ENCODE assay signal across 24 cellular contexts in genomic region chr21:42098957-42099547, GRCh38. TPM values are rescaled to one million over a fixed set of nuclear protein-coding genes. Genes with fewer than 3 reads are reported as not detected.
DNase-seq lines count a peak whose midpoint lies in the region; ATAC-seq, FAIRE-seq and TF ChIP-seq lines count a peak whose summit lies in the region.
"Had no signal": no experiment of that assay in that cellular context is flagged by ENCODE, and none has a peak within 500 bp of the region (broad histone marks: within the 10 kb centered on the region; RNA-seq: fewer than 3 reads in every experiment).

No MANE protein-coding gene starts in this region.

- no peaks in the 10 kb centered on the region for H3K79me2 ChIP-seq in HepG2 (ENCODE audit: insufficient read depth, low read length)
- H3K79me2 ChIP-seq in H1 (ENCODE audit: control insufficient read depth in 1 of 2, insufficient read depth in 2 of 2, low read length in 2 of 2) = no peaks in the 10 kb centered on the region
- no peaks in the 10 kb centered on the region for H3K79me2 ChIP-seq in osteoblast (ENCODE audit: insufficient read depth, low read length)

- H3K27ac ChIP-seq in right lobe of liver (no peak overlapping the region), HepG2 (ENCODE audit: extremely low read length, insufficient read depth, low read length) (no peak overlapping the region), H1 (ENCODE audit: low read depth, low read length) (no peak overlapping the region), osteoblast (ENCODE audit: low read depth, low read length) (peak overlapping the region; percentile 99), ovary (no peak overlapping the region)
- H3K27ac ChIP-seq: SJCRH30 had no signal

- no peak overlapping the region for H2BK120ac ChIP-seq in H1 (replicated peaks; ENCODE audit: low read depth, low read length)

- no peak for TF ChIP-seq EP300 in HepG2 (IDR thresholded peaks at IDR 0.05; ENCODE audit: low read depth in 2 of 2, low read length in 2 of 2)
- no peak for TF ChIP-seq EP300 in HepG2 (CRISPR knock-in tag; IDR thresholded peaks at IDR 0.05; ENCODE audit: borderline replicate concordance)
- TF ChIP-seq EP300 in H1 (IDR thresholded peaks at IDR 0.05; ENCODE audit: borderline replicate concordance in 1 of 2, low read depth in 2 of 2, low read length in 2 of 2) = no peak
- TF ChIP-seq EP300 in ovary (IDR thresholded peaks at IDR 0.05) = no peak

- H4K91ac ChIP-seq in H1 (replicated peaks; ENCODE audit: insufficient read length, low read length) = no peak overlapping the region

- TF ChIP-seq RAD21 in HepG2 (CRISPR knock-in tag; IDR thresholded peaks at IDR 0.05) (no peak), H1 (IDR thresholded peaks at IDR 0.05 in 1 of 2, conservative IDR thresholded peaks at IDR 0.05 in 1 of 2; ENCODE audit: low read depth in 2 of 2, low read length in 2 of 2) (no peak)

- no peak overlapping the region for H2BK12ac ChIP-seq in H1 (ENCODE audit: low read depth, low read length)

- H4K20me1 ChIP-seq in HepG2 (ENCODE audit: insufficient read depth, low read length) (no peaks in the 10 kb centered on the region), H1 (replicated peaks in 1 of 2; ENCODE audit: control insufficient read depth in 1 of 2, insufficient read depth in 2 of 2, low read length in 2 of 2) (no peaks in the 10 kb centered on the region), osteoblast (ENCODE audit: insufficient read depth, low read length) (no peaks in the 10 kb centered on the region)

- DNase-seq in right lobe of liver (no peak), HepG2 (ENCODE audit: low spot score) (no peak), H1 (ENCODE audit: low read depth in 1 of 2, low spot score in 2 of 2) (no peak), osteoblast (ENCODE audit: insufficient read length, low spot score, missing footprints) (no peak), NCI-H1930 (lab: John Stamatoyannopoulos, UW) (no peak), NCI-H774 (lab: John Stamatoyannopoulos, UW) (no peak), ovary (no peak), SW480 (ENCODE audit: low spot score) (no peak)
- DNase-seq: 8988T, AML-193, C1 segment of cervical spinal cord, GOT3, KBM-7, MM.1S, NCI-H1048, NCI-H1417 treated with DMSO at 0.1 percent for 48 hours, NCI-H187, NCI-H2107, NCI-H2227 treated with DMSO at 0.1 percent for 48 hours, NCI-H510A, SJCRH30 had no signal

- POLR2A ChIA-PET in HepG2 (lab: Yijun Ruan, JAX) = no interaction called here
- POLR2A ChIA-PET in H1 (lab: Charles Lee; ENCODE audit: partially characterized antibody) = no interaction called here

- CTCF ChIA-PET in HepG2 (lab: Yijun Ruan, JAX; ENCODE audit: low intra/inter-chr PET ratio, low total read pairs) = no interaction called here
- CTCF ChIA-PET in H1 (lab: Charles Lee; ENCODE audit: partially characterized antibody) = interaction anchor here (0.9 to 1.5 kb wide), 3 partner anchors 9 to 47 kb away, joined by 3 to 7 read pairs (median 4); no protein-coding TSS in a partner anchor

- TF ChIP-seq CTCF in right lobe of liver (IDR thresholded peaks at IDR 0.05) (no peak), HepG2 (CRISPR knock-in tag; IDR thresholded peaks at IDR 0.05) (no peak), H1 (IDR thresholded peaks at IDR 0.05; ENCODE audit: control extremely low read depth in 1 of 3, insufficient read depth in 1 of 3, low read depth in 1 of 3, low read length in 3 of 3) (no peak), osteoblast (IDR thresholded peaks at IDR 0.05; ENCODE audit: extremely low read depth, low read depth, low read length) (no peak), ovary (IDR thresholded peaks at IDR 0.05) (no peak)

- TF ChIP-seq POLR2A in right lobe of liver (IDR thresholded peaks at IDR 0.05) (no peak), HepG2 (IDR thresholded peaks at IDR 0.05; ENCODE audit: insufficient read depth in 1 of 2, low read depth in 2 of 2, low read length in 2 of 2) (no peak), H1 (IDR thresholded peaks at IDR 0.05; ENCODE audit: control extremely low read depth in 1 of 2, low read depth in 2 of 2, low read length in 2 of 2) (no peak), ovary (IDR thresholded peaks at IDR 0.05) (no peak)

- no peak overlapping the region for H3K56ac ChIP-seq in H1 (replicated peaks; ENCODE audit: insufficient read length, low read depth, low read length)

- H3K4me2 ChIP-seq in HepG2 (ENCODE audit: low read depth, low read length) (no peak overlapping the region), H1 (ENCODE audit: insufficient read depth in 1 of 2, low read depth in 2 of 2, low read length in 2 of 2) (no peak overlapping the region), osteoblast (ENCODE audit: insufficient read depth, low read length) (no peak overlapping the region)

- H3K23me2 ChIP-seq in H1 (ENCODE audit: low read depth, low read length) = no peaks in the 10 kb centered on the region

- no peaks in the 10 kb centered on the region for H3K4me1 ChIP-seq in right lobe of liver
- peaks cover 13% of the 10 kb centered on the region for H3K4me1 ChIP-seq in HepG2 (ENCODE audit: insufficient read depth, low read length)
- H3K4me1 ChIP-seq in H1 (replicated peaks in 1 of 4; ENCODE audit: control insufficient read depth in 3 of 4, insufficient read depth in 4 of 4, low read length in 3 of 4) = peaks cover 0 to 3% (median under 1%) of the 10 kb centered on the region in 4 experiments; a peak in 2 of 7 replicates
- H3K4me1 ChIP-seq in osteoblast (ENCODE audit: insufficient read depth, low read length) = peaks cover 21% of the 10 kb centered on the region
- H3K4me1 ChIP-seq in ovary (ENCODE audit: insufficient read depth) = no peaks in the 10 kb centered on the region
- H3K4me1 ChIP-seq: SJCRH30 had no signal

- no peaks in the 10 kb centered on the region for H3K79me1 ChIP-seq in H1 (ENCODE audit: low read depth, low read length)

- ATAC-seq in right lobe of liver (peak in 3 of 4 donors; percentile 20 to 39 (median 20)), HepG2 (no peak)
- ATAC-seq: Panc1 had no signal

- in situ Hi-C loops in HepG2 (cut with HindIII; ENCODE audit: extremely low pct_ligation_motif_present, low pct_unique_long_range_greater_than_20kb) = no loop called here

- FAIRE-seq in HepG2 (lab: Jason Lieb, UNC) = no peak
- FAIRE-seq in H1 (lab: Jason Lieb, UNC) = no peak
- FAIRE-seq: G401.6, GM12892 had no signal

- no peak overlapping the region for H3K23ac ChIP-seq in H1 (ENCODE audit: insufficient read length)

- H3K4me3 ChIP-seq in right lobe of liver (no peak overlapping the region), HepG2 (replicated peaks in 1 of 3; ENCODE audit: insufficient read depth in 1 of 3, low read depth in 2 of 3, low read length in 3 of 3) (no peak overlapping the region), H1 (ENCODE audit: extremely low read depth in 1 of 4, insufficient read depth in 2 of 4, low read depth in 3 of 4, low read length in 4 of 4) (no peak overlapping the region), osteoblast (ENCODE audit: insufficient read depth, low read length) (no peak overlapping the region), ovary (no peak overlapping the region)
- H3K4me3 ChIP-seq: SJCRH30 had no signal

- no peak overlapping the region for H3K4ac ChIP-seq in H1 (replicated peaks; ENCODE audit: insufficient read length, low read depth, low read length)

- H3K14ac ChIP-seq in H1 (ENCODE audit: insufficient read length) = no peak overlapping the region

- H2AFZ ChIP-seq in HepG2 (ENCODE audit: low read length) (no peak overlapping the region), H1 (ENCODE audit: low read length) (no peak overlapping the region), osteoblast (ENCODE audit: low read length) (no peak overlapping the region)

- no peak overlapping the region for H2BK20ac ChIP-seq in H1 (ENCODE audit: low read length)

- no peak overlapping the region for H2AK5ac ChIP-seq in H1 (ENCODE audit: low read depth, low read length)

- no peak overlapping the region for H2BK15ac ChIP-seq in H1 (ENCODE audit: low read length)

- no peak overlapping the region for H3K9ac ChIP-seq in HepG2 (ENCODE audit: insufficient read depth, low read depth, low read length)
- no peak overlapping the region for H3K9ac ChIP-seq in H1 (replicated peaks in 1 of 4; ENCODE audit: extremely low read depth in 1 of 4, low read depth in 3 of 4, low read length in 3 of 4)

- no peak overlapping the region; the same call in 1 of the 2 replicates for H3K18ac ChIP-seq in H1 (ENCODE audit: extremely low read depth, low read length)

- intact Hi-C loops in right lobe of liver (cut with DNase I) (no loop called here), HepG2 (cut with micrococcal nuclease; ENCODE audit: unreplicated experiment) (no loop called here), ovary (cut with DNase I) (no loop called here)

- no peak overlapping the region for H4K5ac ChIP-seq in H1 (ENCODE audit: insufficient read length, low read depth, low read length)

- no TSS peak for BruUV-seq in HepG2 (replicated peaks; lab: Mats Ljungman, UMichigan)

- 64% methylated on average over 9 of the region's 23 CpGs for WGBS in right lobe of liver (ENCODE audit: insufficient coverage, low coverage, low lambda C conversion rate, missing lambda C conversion rate)
- 67% methylated on average over 22 of the region's 23 CpGs for WGBS in HepG2 (ENCODE audit: low lambda C conversion rate)
- WGBS in H1 (ENCODE audit: extremely low coverage in 1 of 2, insufficient coverage in 1 of 2, insufficient read length in 1 of 2, insufficient replicate concordance in 2 of 2, low coverage in 1 of 2, low lambda C conversion rate in 2 of 2, missing lambda C conversion rate in 1 of 2), 2 experiments = 84% methylated on average over 21 of the region's 23 CpGs; no CpG with 5 or more reads in 1 of the 2 experiments
- WGBS in ovary, 3 donors = 83 to 88% (median 87%) methylated on average over 23 of the region's 23 CpGs

- H4K8ac ChIP-seq in H1 (ENCODE audit: extremely low read depth, insufficient read depth, low read length) = peak overlapping the region; percentile 35; the same call in 1 of the 2 replicates

- no peaks in the 10 kb centered on the region for H3K9me3 ChIP-seq in right lobe of liver
- H3K9me3 ChIP-seq in HepG2 (ENCODE audit: low read length) = peaks cover 12% of the 10 kb centered on the region
- peaks cover 8 to 10% of the 10 kb centered on the region in 2 experiments; a peak in 2 of 4 replicates for H3K9me3 ChIP-seq in H1 (ENCODE audit: insufficient read depth in 2 of 2, low read depth in 1 of 2, low read length in 1 of 2)
- peaks cover 3% of the 10 kb centered on the region for H3K9me3 ChIP-seq in osteoblast (ENCODE audit: low read depth, low read length)
- H3K9me3 ChIP-seq in ovary = peaks cover 0 to 8% of the 10 kb centered on the region in 2 donors

- H3K36me3 ChIP-seq in right lobe of liver (no peaks in the 10 kb centered on the region), HepG2 (replicated peaks in 1 of 2; ENCODE audit: control insufficient read depth in 1 of 2, insufficient read depth in 2 of 2, low read length in 2 of 2) (no peaks in the 10 kb centered on the region), H1 (ENCODE audit: control insufficient read depth in 2 of 4, insufficient read depth in 4 of 4, low read length in 3 of 4) (no peaks in the 10 kb centered on the region), osteoblast (ENCODE audit: insufficient read depth, low read length) (no peaks in the 10 kb centered on the region), ovary (no peaks in the 10 kb centered on the region)
- H3K36me3 ChIP-seq: SJCRH30 had no signal

- H2BK5ac ChIP-seq in H1 (ENCODE audit: low read depth, low read length) = no peak overlapping the region

- no peaks in the 10 kb centered on the region for H3K27me3 ChIP-seq in right lobe of liver
- H3K27me3 ChIP-seq in HepG2 (ENCODE audit: control insufficient read depth in 1 of 2, insufficient read depth in 2 of 2, low read length in 2 of 2) = peaks cover 0 to 27% of the 10 kb centered on the region in 2 experiments; a peak in 2 of 5 replicates
- no peaks in the 10 kb centered on the region for H3K27me3 ChIP-seq in H1 (replicated peaks in 1 of 4; ENCODE audit: control insufficient read depth in 3 of 4, extremely low read depth in 1 of 4, insufficient read depth in 3 of 4, low read length in 3 of 4)
- peaks cover 2% of the 10 kb centered on the region for H3K27me3 ChIP-seq in osteoblast (ENCODE audit: insufficient read depth, low read length)
- H3K27me3 ChIP-seq in ovary = no peaks in the 10 kb centered on the region

RNA-seq across cellular contexts. Expression of gene UMODL1, which starts 27.9 kb away (rescaled TPM):
- total RNA-seq in right lobe of liver = 1 to 10 TPM in 2 of 6 experiments, under 1 TPM in 2, not detected in 2; 0.06 to 1.2 (median 0.75) TPM
- total RNA-seq in HepG2 (2016; rRNA removed; fragmentation: Illumina TruSeq; extraction: Trizol) = not detected in 2 replicates
- not detected in 2 replicates for total RNA-seq in HepG2 (2016; cell fraction: cytosol; rRNA removed; fragmentation: Illumina TruSeq; extraction: Trizol; ENCODE audit: low read depth)
- not detected in 2 replicates for total RNA-seq in HepG2 (2016; cell fraction: insoluble cytoplasmic fraction; rRNA removed; fragmentation: Illumina TruSeq; extraction: Trizol)
- total RNA-seq in HepG2 (2016; cell fraction: membrane; rRNA removed; fragmentation: Illumina TruSeq; extraction: Trizol) = not detected in 2 replicates
- total RNA-seq in HepG2 (2016; cell fraction: nucleus; rRNA removed; fragmentation: Illumina TruSeq; extraction: Trizol) = not detected in 2 replicates
- polyA plus RNA-seq in HepG2 (2011; rRNA removed) = not detected in 2 replicates
- not detected in 2 replicates for polyA plus RNA-seq in HepG2 (2011; cell fraction: cytosol; rRNA removed)
- not detected in 2 replicates for polyA plus RNA-seq in HepG2 (2011; cell fraction: nucleus; rRNA removed)
- polyA plus RNA-seq in HepG2 (2012) = not detected in 2 replicates
- not detected in 2 replicates for polyA plus RNA-seq in HepG2 (2016; cell fraction: cytosol; fragmentation: Illumina TruSeq; extraction: Trizol; ENCODE audit: low read depth)
- polyA plus RNA-seq in HepG2 (2016; cell fraction: insoluble cytoplasmic fraction; fragmentation: Illumina TruSeq; extraction: Trizol; ENCODE audit: low read depth) = not detected in 2 replicates
- polyA plus RNA-seq in HepG2 (2016; cell fraction: membrane; fragmentation: Illumina TruSeq; extraction: Trizol; ENCODE audit: low read depth) = not detected in 2 replicates
- polyA plus RNA-seq in HepG2 (2016; cell fraction: nucleus; fragmentation: Illumina TruSeq; extraction: Trizol; ENCODE audit: insufficient read depth, low read depth) = not detected in 2 replicates
- not detected in 2 replicates for polyA minus RNA-seq in HepG2 (2011; rRNA and poly(A)+ RNA removed; ENCODE audit: low replicate concordance)
- polyA minus RNA-seq in HepG2 (2011; cell fraction: cytosol; rRNA and poly(A)+ RNA removed) = not detected in 2 replicates
- polyA minus RNA-seq in HepG2 (2011; cell fraction: nucleus; rRNA and poly(A)+ RNA removed) = not detected in 2 replicates
- total RNA-seq in H1 (2021; fragmentation: NEBNext Ultra II Directional; extraction: Animal tissue kit (Norgen Biotek cat#: 25700)) = not detected in 2 replicates
- polyA plus RNA-seq in H1 (2011; rRNA removed) = 0.02 TPM in 1 of 2 replicates, not detected in the other
- not detected for polyA plus RNA-seq in H1 (2011; cell fraction: cytosol; rRNA removed)
- polyA plus RNA-seq in H1 (2011; cell fraction: nucleus; rRNA removed) = not detected
- not detected in 4 replicates for polyA plus RNA-seq in H1 (2012, experiment 1 of 2)
- polyA plus RNA-seq in H1 (2012, experiment 2 of 2) = not detected
- polyA plus RNA-seq in H1 (2013, experiment 1 of 2) = not detected
- polyA plus RNA-seq in H1 (2013, experiment 2 of 2) = not detected
- not detected in 2 replicates for polyA minus RNA-seq in H1 (2011; rRNA and poly(A)+ RNA removed)
- not detected for polyA minus RNA-seq in H1 (2011; cell fraction: cytosol; rRNA and poly(A)+ RNA removed)
- polyA minus RNA-seq in H1 (2011; cell fraction: nucleus; rRNA and poly(A)+ RNA removed) = not detected
- total RNA-seq in osteoblast = under 0.01 TPM in 1 of 2 replicates, not detected in the other
- 1 to 10 TPM in 1 of 7 donors, under 1 TPM in 2, not detected in 4; 0.22 to 2.2 (median 0.26) TPM for total RNA-seq in ovary
- polyA plus RNA-seq in ovary = under 1 TPM in 1 of 2 donors, not detected in 1; 0.01 TPM
